In the genomic region with DNA sequence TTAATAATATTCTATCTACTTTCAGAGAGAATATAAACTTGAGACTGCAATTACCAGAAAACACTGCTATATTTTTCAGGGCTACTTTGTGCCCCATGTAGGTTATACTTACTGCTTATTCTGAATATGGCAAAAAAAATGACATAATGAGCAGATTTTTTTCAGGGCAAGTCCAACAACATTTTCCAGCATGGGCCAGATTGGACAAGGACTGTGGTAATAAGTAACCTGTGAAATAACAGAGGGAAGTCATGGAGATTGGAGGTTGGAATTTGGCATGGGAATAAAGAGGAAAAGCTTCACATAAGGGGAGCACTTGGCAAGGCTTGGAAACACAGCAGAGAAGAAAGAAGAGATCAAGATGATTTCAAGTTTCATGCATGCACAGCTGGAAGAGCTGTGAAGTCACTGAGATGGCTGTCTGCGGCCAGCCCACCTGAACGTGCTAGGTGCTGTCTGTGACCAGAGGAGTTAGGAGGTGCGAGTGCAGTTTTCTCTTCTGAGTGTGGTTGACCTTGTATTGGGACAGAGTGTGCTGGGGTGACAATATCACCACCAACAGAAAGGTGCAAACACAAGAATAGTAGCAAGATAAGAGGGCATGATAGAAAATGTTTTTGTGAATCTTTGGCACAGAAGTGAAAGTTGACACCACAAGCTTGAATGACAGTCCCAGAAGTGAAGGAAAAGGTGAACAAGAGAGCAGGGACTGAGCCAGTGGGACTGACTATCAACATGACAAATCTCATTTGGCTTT, we compare ENCODE assay signal across 2 cellular contexts.
TF ChIP-seq lines count a peak whose summit lies in the region.

No MANE protein-coding gene starts in this region.

TF ChIP-seq in HepG2, 621 proteins besides CTCF, POLR2A, EP300 and RAD21 (continues in another document):
- TF ChIP-seq THAP11 (CRISPR knock-in tag; IDR thresholded peaks at IDR 0.05) = no peak
- TF ChIP-seq SOX13 (IDR thresholded peaks at IDR 0.05) = no peak
- peak in 1 of 2 experiments; percentile 13; a peak in 1 of 4 replicates for TF ChIP-seq SOX13 (CRISPR knock-in tag; conservative IDR thresholded peaks at IDR 0.05 in 1 of 2, IDR thresholded peaks at IDR 0.05 in 1 of 2)
- TF ChIP-seq ZKSCAN1 (IDR thresholded peaks at IDR 0.05; ENCODE audit: low read length) = no peak
- peak; percentile 23; the same call in 1 of the 2 replicates for TF ChIP-seq ZNF292 (CRISPR knock-in tag; IDR thresholded peaks at IDR 0.05; ENCODE audit: borderline replicate concordance, low read depth)
- no peak for TF ChIP-seq REXO4 (CRISPR knock-in tag; IDR thresholded peaks at IDR 0.05; ENCODE audit: borderline replicate concordance)
- TF ChIP-seq NR2F6 (IDR thresholded peaks at IDR 0.05) = no peak
- TF ChIP-seq NR2F6 (CRISPR knock-in tag; IDR thresholded peaks at IDR 0.05) = no peak
- no peak for TF ChIP-seq MTA3 (CRISPR knock-in tag; IDR thresholded peaks at IDR 0.05)
- TF ChIP-seq, protein P1, sequence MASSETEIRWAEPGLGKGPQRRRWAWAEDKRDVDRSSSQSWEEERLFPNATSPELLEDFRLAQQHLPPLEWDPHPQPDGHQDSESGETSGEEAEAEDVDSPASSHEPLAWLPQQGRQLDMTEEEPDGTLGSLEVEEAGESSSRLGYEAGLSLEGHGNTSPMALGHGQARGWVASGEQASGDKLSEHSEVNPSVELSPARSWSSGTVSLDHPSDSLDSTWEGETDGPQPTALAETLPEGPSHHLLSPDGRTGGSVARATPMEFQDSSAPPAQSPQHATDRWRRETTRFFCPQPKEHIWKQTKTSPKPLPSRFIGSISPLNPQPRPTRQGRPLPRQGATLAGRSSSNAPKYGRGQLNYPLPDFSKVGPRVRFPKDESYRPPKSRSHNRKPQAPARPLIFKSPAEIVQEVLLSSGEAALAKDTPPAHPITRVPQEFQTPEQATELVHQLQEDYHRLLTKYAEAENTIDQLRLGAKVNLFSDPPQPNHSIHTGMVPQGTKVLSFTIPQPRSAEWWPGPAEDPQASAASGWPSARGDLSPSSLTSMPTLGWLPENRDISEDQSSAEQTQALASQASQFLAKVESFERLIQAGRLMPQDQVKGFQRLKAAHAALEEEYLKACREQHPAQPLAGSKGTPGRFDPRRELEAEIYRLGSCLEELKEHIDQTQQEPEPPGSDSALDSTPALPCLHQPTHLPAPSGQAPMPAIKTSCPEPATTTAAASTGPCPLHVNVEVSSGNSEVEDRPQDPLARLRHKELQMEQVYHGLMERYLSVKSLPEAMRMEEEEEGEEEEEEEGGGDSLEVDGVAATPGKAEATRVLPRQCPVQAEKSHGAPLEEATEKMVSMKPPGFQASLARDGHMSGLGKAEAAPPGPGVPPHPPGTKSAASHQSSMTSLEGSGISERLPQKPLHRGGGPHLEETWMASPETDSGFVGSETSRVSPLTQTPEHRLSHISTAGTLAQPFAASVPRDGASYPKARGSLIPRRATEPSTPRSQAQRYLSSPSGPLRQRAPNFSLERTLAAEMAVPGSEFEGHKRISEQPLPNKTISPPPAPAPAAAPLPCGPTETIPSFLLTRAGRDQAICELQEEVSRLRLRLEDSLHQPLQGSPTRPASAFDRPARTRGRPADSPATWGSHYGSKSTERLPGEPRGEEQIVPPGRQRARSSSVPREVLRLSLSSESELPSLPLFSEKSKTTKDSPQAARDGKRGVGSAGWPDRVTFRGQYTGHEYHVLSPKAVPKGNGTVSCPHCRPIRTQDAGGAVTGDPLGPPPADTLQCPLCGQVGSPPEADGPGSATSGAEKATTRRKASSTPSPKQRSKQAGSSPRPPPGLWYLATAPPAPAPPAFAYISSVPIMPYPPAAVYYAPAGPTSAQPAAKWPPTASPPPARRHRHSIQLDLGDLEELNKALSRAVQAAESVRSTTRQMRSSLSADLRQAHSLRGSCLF (CRISPR knock-in tag; IDR thresholded peaks at IDR 0.05; ENCODE audit: borderline replicate concordance) = no peak
- TF ChIP-seq SMARCC2 (IDR thresholded peaks at IDR 0.05) = no peak
- no peak for TF ChIP-seq AGO2 (optimal IDR thresholded peaks at IDR 0.05; ENCODE audit: low read depth, low read length)
- TF ChIP-seq RFXAP (CRISPR knock-in tag; IDR thresholded peaks at IDR 0.05; ENCODE audit: borderline replicate concordance) = no peak
- TF ChIP-seq, protein P2, sequence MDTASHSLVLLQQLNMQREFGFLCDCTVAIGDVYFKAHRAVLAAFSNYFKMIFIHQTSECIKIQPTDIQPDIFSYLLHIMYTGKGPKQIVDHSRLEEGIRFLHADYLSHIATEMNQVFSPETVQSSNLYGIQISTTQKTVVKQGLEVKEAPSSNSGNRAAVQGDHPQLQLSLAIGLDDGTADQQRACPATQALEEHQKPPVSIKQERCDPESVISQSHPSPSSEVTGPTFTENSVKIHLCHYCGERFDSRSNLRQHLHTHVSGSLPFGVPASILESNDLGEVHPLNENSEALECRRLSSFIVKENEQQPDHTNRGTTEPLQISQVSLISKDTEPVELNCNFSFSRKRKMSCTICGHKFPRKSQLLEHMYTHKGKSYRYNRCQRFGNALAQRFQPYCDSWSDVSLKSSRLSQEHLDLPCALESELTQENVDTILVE (CRISPR knock-in tag; IDR thresholded peaks at IDR 0.05) = no peak
- TF ChIP-seq REPIN1 (CRISPR knock-in tag; IDR thresholded peaks at IDR 0.05; ENCODE audit: borderline replicate concordance, low read depth) = 0 out of 2 replicates have a peak, but pooled peaks have one; percentile 24
- TF ChIP-seq BRCA1 (CRISPR knock-in tag; IDR thresholded peaks at IDR 0.05) = no peak
- TF ChIP-seq, protein P3, sequence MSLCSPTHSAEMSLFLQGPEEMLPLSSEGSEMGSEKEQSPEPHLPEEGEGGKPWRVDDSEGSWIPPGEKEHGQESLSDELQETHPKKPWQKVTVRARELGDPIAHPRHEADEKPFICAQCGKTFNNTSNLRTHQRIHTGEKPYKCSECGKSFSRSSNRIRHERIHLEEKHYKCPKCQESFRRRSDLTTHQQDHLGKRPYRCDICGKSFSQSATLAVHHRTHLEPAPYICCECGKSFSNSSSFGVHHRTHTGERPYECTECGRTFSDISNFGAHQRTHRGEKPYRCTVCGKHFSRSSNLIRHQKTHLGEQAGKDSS (CRISPR knock-in tag; IDR thresholded peaks at IDR 0.05; ENCODE audit: borderline replicate concordance, low read depth) = no peak
- no peak for TF ChIP-seq FOXP1 (IDR thresholded peaks at IDR 0.05)
- no peak for TF ChIP-seq FOXP1 (CRISPR knock-in tag; IDR thresholded peaks at IDR 0.05)
- TF ChIP-seq BCL6 (CRISPR knock-in tag; IDR thresholded peaks at IDR 0.05) = no peak
- 0 out of 2 replicates have a peak, but pooled peaks have one; percentile 14 for TF ChIP-seq HDAC2 (CRISPR knock-in tag; IDR thresholded peaks at IDR 0.05)
- no peak for TF ChIP-seq ZNF782 (CRISPR knock-in tag; IDR thresholded peaks at IDR 0.05; ENCODE audit: borderline replicate concordance)
- no peak for TF ChIP-seq NFE2L1 (CRISPR knock-in tag; IDR thresholded peaks at IDR 0.05; ENCODE audit: borderline replicate concordance)
- no peak for TF ChIP-seq MBNL3 (CRISPR knock-in tag; conservative IDR thresholded peaks at IDR 0.05)
- TF ChIP-seq SRSF4 (IDR thresholded peaks at IDR 0.05; ENCODE audit: low read depth, low read length, poor library complexity, severe bottlenecking) = no peak
- TF ChIP-seq, protein P4, sequence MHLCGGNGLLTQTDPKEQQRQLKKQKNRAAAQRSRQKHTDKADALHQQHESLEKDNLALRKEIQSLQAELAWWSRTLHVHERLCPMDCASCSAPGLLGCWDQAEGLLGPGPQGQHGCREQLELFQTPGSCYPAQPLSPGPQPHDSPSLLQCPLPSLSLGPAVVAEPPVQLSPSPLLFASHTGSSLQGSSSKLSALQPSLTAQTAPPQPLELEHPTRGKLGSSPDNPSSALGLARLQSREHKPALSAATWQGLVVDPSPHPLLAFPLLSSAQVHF (CRISPR knock-in tag; IDR thresholded peaks at IDR 0.05) = no peak
- TF ChIP-seq SAP130 (CRISPR knock-in tag; IDR thresholded peaks at IDR 0.05; ENCODE audit: low read depth) = no peak

TF ChIP-seq in SK-N-SH treated with all-trans-retinoic acid at 6 μM for 48 hours, 23 proteins besides CTCF, POLR2A, EP300 and RAD21 (continued from another document):
- TF ChIP-seq ZFP3 (CRISPR knock-in tag; IDR thresholded peaks at IDR 0.05) (no peak), ARNTL (CRISPR knock-in tag; IDR thresholded peaks at IDR 0.05; ENCODE audit: borderline replicate concordance, low read depth) (no peak), ZC3H10 (CRISPR knock-in tag; IDR thresholded peaks at IDR 0.05) (no peak), ZNF70 (CRISPR knock-in tag; IDR thresholded peaks at IDR 0.05) (no peak), OSR1 (CRISPR knock-in tag; IDR thresholded peaks at IDR 0.05) (no peak)
- TF ChIP-seq, protein P5, sequence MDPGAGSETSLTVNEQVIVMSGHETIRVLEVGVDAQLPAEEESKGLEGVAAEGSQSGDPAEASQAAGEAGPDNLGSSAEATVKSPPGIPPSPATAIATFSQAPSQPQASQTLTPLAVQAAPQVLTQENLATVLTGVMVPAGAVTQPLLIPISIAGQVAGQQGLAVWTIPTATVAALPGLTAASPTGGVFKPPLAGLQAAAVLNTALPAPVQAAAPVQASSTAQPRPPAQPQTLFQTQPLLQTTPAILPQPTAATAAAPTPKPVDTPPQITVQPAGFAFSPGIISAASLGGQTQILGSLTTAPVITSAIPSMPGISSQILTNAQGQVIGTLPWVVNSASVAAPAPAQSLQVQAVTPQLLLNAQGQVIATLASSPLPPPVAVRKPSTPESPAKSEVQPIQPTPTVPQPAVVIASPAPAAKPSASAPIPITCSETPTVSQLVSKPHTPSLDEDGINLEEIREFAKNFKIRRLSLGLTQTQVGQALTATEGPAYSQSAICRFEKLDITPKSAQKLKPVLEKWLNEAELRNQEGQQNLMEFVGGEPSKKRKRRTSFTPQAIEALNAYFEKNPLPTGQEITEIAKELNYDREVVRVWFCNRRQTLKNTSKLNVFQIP (CRISPR knock-in tag; IDR thresholded peaks at IDR 0.05; ENCODE audit: borderline replicate concordance, low read depth) = no peak
- TF ChIP-seq, protein P6, sequence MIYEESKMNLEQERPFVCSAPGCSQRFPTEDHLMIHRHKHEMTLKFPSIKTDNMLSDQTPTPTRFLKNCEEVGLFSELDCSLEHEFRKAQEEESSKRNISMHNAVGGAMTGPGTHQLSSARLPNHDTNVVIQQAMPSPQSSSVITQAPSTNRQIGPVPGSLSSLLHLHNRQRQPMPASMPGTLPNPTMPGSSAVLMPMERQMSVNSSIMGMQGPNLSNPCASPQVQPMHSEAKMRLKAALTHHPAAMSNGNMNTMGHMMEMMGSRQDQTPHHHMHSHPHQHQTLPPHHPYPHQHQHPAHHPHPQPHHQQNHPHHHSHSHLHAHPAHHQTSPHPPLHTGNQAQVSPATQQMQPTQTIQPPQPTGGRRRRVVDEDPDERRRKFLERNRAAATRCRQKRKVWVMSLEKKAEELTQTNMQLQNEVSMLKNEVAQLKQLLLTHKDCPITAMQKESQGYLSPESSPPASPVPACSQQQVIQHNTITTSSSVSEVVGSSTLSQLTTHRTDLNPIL (CRISPR knock-in tag; IDR thresholded peaks at IDR 0.05; ENCODE audit: low read depth) = no peak
